23 cellular contexts compared by ENCODE assay signal in genomic region chr3:110946810-110947209, GRCh38.
DNase-seq lines count a peak whose midpoint lies in the region; ATAC-seq, FAIRE-seq and TF ChIP-seq lines count a peak whose summit lies in the region.
"Had no signal": no experiment of that assay in that cellular context is flagged by ENCODE, and none has a peak within 500 bp of the region (broad histone marks: within the 10 kb centered on the region; RNA-seq: fewer than 3 reads in every experiment).

No MANE protein-coding gene starts in this region.

- peaks cover 24% of the 10 kb centered on the region for H3F3A ChIP-seq in smooth muscle cell (ENCODE audit: low read depth)

- H3K4me1 ChIP-seq in smooth muscle cell (ENCODE audit: low read depth) = no peaks in the 10 kb centered on the region
- H3K4me1 ChIP-seq: SJCRH30 had no signal

- no peaks in the 10 kb centered on the region for H3K9me3 ChIP-seq in smooth muscle cell (replicated peaks; ENCODE audit: low read depth)

- H3K36me3 ChIP-seq in smooth muscle cell (ENCODE audit: low read depth) = no peaks in the 10 kb centered on the region
- H3K36me3 ChIP-seq: SJCRH30 had no signal

- H2AFZ ChIP-seq in smooth muscle cell (ENCODE audit: low read depth) = no peak overlapping the region

- peak overlapping the region; percentile 62 for H3K4me2 ChIP-seq in smooth muscle cell

- TF ChIP-seq CTCF in astrocyte of the spinal cord (IDR thresholded peaks at IDR 0.05; ENCODE audit: low read depth, low read length) (no peak), smooth muscle cell (IDR thresholded peaks at IDR 0.05; ENCODE audit: borderline replicate concordance, insufficient read depth, poor library complexity, severe bottlenecking) (no peak)

- H3K27ac ChIP-seq in smooth muscle cell (ENCODE audit: low read depth) = peak overlapping the region; percentile 40
- H3K27ac ChIP-seq: HL-60, SJCRH30 had no signal

- in situ Hi-C loops in astrocyte of the spinal cord (cut with HindIII; ENCODE audit: low sequenced_read_pairs) = no loop called here

- DNase-seq in NCI-H1092 treated with DMSO at 0.1 percent for 48 hours (lab: John Stamatoyannopoulos, UW) (peak; percentile 0), NCI-H1092 (lab: John Stamatoyannopoulos, UW) (no peak), astrocyte of the spinal cord (ENCODE audit: low read depth, low spot score) (peak; percentile 52), smooth muscle cell (lab: John Stamatoyannopoulos, UW; ENCODE audit: unreplicated experiment) (no peak), EL (no peak), 8988T (no peak)
- DNase-seq: CD4-positive, CD25-positive, alpha-beta regulatory T cell; GF-D8; NCI-H1105; NCI-H1436 treated with DMSO at 0.1 percent for 48 hours; NCI-H187 treated with DMSO at 0.1 percent for 48 hours; NCI-H2171; NCI-H226; NCI-H510A; SJCRH30 had no signal

- peak; percentile 91 for FAIRE-seq in islet of Langerhans (lab: Jason Lieb, UNC)
- FAIRE-seq: D721Med, GM12892, GM19239, H54 had no signal

- peaks cover 100% of the 10 kb centered on the region for H4K20me1 ChIP-seq in smooth muscle cell (ENCODE audit: low read depth)

- no peaks in the 10 kb centered on the region for H3K27me3 ChIP-seq in smooth muscle cell (ENCODE audit: low read depth)
- H3K27me3 ChIP-seq: SJCRH30 had no signal

- H3K9ac ChIP-seq in smooth muscle cell (ENCODE audit: low read depth) = no peak overlapping the region

- peaks cover 95% of the 10 kb centered on the region for H3K79me2 ChIP-seq in smooth muscle cell (ENCODE audit: low read depth)

- H3K4me3 ChIP-seq in astrocyte of the spinal cord (ENCODE audit: low read depth, low read length) (no peak overlapping the region), smooth muscle cell (peak overlapping the region; percentile 21)
- H3K4me3 ChIP-seq: SJCRH30 had no signal

- ATAC-seq in GM19351 (IDR thresholded peaks at IDR 0.05; ENCODE audit: unreplicated experiment) = no peak
- ATAC-seq: SK-N-SH treated with all-trans-retinoic acid at 6 μM for 48 hours had no signal

Comparison
In these comparisons a context has a peak if more than half of its experiments do, and no peak if none do; other contexts are left out.
1. DNase-seq: peak in NCI-H1092 treated with DMSO at 0.1 percent for 48 hours (single experiment) and astrocyte of the spinal cord (single experiment); none in NCI-H1092 (single experiment), smooth muscle cell (single experiment), EL (single experiment) and 8988T (single experiment).